In the genomic region with DNA sequence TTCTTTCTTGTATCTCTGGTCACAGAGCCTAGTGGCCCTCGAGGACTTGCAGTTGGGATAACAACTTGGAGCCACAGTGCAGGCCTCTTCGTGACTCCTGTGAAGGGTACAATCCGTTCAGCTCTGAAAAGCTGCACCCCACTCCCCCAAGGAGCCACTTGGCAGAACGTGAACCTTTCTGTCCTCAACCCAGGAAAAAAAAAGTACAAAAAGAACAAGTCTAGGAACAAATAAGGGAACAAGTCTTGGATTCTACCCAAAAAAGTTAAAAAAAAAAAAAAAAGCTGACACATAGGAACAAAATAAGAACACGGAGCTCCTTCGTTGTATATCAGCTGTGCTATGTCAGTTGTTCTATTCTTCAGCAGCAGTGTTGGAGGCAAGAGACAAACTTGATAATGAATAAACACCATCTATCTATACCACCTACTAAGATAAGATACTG, we compare ENCODE assay signal across 10 cellular contexts.
DNase-seq lines count a peak whose midpoint lies in the region; TF ChIP-seq lines count a peak whose summit lies in the region.
"Had no signal": no experiment of that assay in that cellular context is flagged by ENCODE, and none has a peak within 500 bp of the region (broad histone marks: within the 10 kb centered on the region; RNA-seq: fewer than 3 reads in every experiment).

No MANE protein-coding gene starts in this region.

- DNase-seq in activated CD4-positive, alpha-beta T cell treated with anti-CD3 and anti-CD28 coated beads, Interleukin-2, amount 10 ng/mL, durations not matched to agents 24 days and 14 days, result no peak
- no peak for DNase-seq in activated CD4-positive, alpha-beta T cell treated with anti-CD3 and anti-CD28 coated beads for 48 hours
- peak; percentile 45 for DNase-seq in fibroblast of gingiva (ENCODE audit: low read depth)
- peak; percentile 47 for DNase-seq in myocyte (ENCODE audit: low read depth)
- DNase-seq in tibial artery, result peak; percentile 90 to 94
- DNase-seq in OCI-M2 (lab: John Stamatoyannopoulos, UW; ENCODE audit: unreplicated experiment), result no peak
- DNase-seq in T1000 (lab: John Stamatoyannopoulos, UW), result no peak
- DNase-seq in mesothelial cell of epicardium (ENCODE audit: low spot score in 2 of 2, unreplicated experiment in 2 of 2), result no peak
- DNase-seq: NCI-H2171 had no signal

- peaks cover 81 to 92% (median 81%) of the 10 kb centered on the region in 3 donors for H3K36me3 ChIP-seq in tibial artery

- peak overlapping the region; percentile 11 for H3K27ac Mint-ChIP-seq in activated CD4-positive, alpha-beta T cell treated with anti-CD3 and anti-CD28 coated beads, Interleukin-2, amount 10 ng/mL, durations not matched to agents 24 days and 14 days
- no peak overlapping the region for H3K27ac Mint-ChIP-seq in mesothelial cell of epicardium
- H3K27ac Mint-ChIP-seq: memory B cell had no signal

- intact Hi-C loops in activated CD4-positive, alpha-beta T cell treated with anti-CD3 and anti-CD28 coated beads, Interleukin-2, amount 10 ng/mL, durations not matched to agents 24 days and 14 days (cut with micrococcal nuclease), result no loop called here
- intact Hi-C loops in tibial artery (cut with DNase I; ENCODE audit: low total_unique reads), result no loop called here

- no peaks in the 10 kb centered on the region for H3K27me3 Mint-ChIP-seq in activated CD4-positive, alpha-beta T cell treated with anti-CD3 and anti-CD28 coated beads, Interleukin-2, amount 10 ng/mL, durations not matched to agents 24 days and 14 days
- H3K27me3 Mint-ChIP-seq in mesothelial cell of epicardium (ENCODE audit: low read depth), result no peaks in the 10 kb centered on the region
- H3K27me3 Mint-ChIP-seq: memory B cell had no signal

- H3K4me3 Mint-ChIP-seq in activated CD4-positive, alpha-beta T cell treated with anti-CD3 and anti-CD28 coated beads, Interleukin-2, amount 10 ng/mL, durations not matched to agents 24 days and 14 days, result no peak overlapping the region
- no peak overlapping the region for H3K4me3 Mint-ChIP-seq in mesothelial cell of epicardium
- H3K4me3 Mint-ChIP-seq: memory B cell had no signal

- no peaks in the 10 kb centered on the region for H3K27me3 ChIP-seq in tibial artery

- peaks cover 42% of the 10 kb centered on the region for H3K4me1 Mint-ChIP-seq in activated CD4-positive, alpha-beta T cell treated with anti-CD3 and anti-CD28 coated beads, Interleukin-2, amount 10 ng/mL, durations not matched to agents 24 days and 14 days
- peaks cover 7% of the 10 kb centered on the region for H3K4me1 Mint-ChIP-seq in mesothelial cell of epicardium

- H3K9me3 ChIP-seq in tibial artery, result no peaks in the 10 kb centered on the region

- no peak for TF ChIP-seq CTCF in tibial artery (IDR thresholded peaks at IDR 0.05)
- no peak for TF ChIP-seq CTCF in mesothelial cell of epicardium (IDR thresholded peaks at IDR 0.05; ENCODE audit: unreplicated experiment)

- H3K36me3 Mint-ChIP-seq in activated CD4-positive, alpha-beta T cell treated with anti-CD3 and anti-CD28 coated beads, Interleukin-2, amount 10 ng/mL, durations not matched to agents 24 days and 14 days (ENCODE audit: low read depth), result peaks cover 53% of the 10 kb centered on the region
- H3K36me3 Mint-ChIP-seq in mesothelial cell of epicardium, result no peaks in the 10 kb centered on the region

- H3K4me1 ChIP-seq in tibial artery, result peaks cover 7 to 99% (median 78%) of the 10 kb centered on the region in 4 donors

- no peaks in the 10 kb centered on the region for H3K9me3 Mint-ChIP-seq in activated CD4-positive, alpha-beta T cell treated with anti-CD3 and anti-CD28 coated beads, Interleukin-2, amount 10 ng/mL, durations not matched to agents 24 days and 14 days
- H3K9me3 Mint-ChIP-seq in mesothelial cell of epicardium, result no peaks in the 10 kb centered on the region
- H3K9me3 Mint-ChIP-seq: memory B cell had no signal

- no peak overlapping the region for H3K4me3 ChIP-seq in tibial artery

- H3K27ac ChIP-seq in tibial artery, result peak overlapping the region; percentile 85 to 90

Comparison
In these comparisons a context has a peak if more than half of its experiments do, and no peak if none do; other contexts are left out.
1. DNase-seq: peak in fibroblast of gingiva (single experiment), myocyte (single experiment) and tibial artery (2 of 2); none in activated CD4-positive, alpha-beta T cell treated with anti-CD3 and anti-CD28 coated beads, Interleukin-2, amount 10 ng/mL, durations not matched to agents 24 days and 14 days (single experiment), activated CD4-positive, alpha-beta T cell treated with anti-CD3 and anti-CD28 coated beads for 48 hours (single experiment), OCI-M2 (single experiment), T1000 (single experiment) and mesothelial cell of epicardium (0 of 2).